11 cellular contexts compared by ENCODE assay signal in genomic region chr1:68197891-68198290, GRCh38. TPM values are rescaled to one million over a fixed set of nuclear protein-coding genes. Genes with fewer than 3 reads are reported as not detected.
DNase-seq lines count a peak whose midpoint lies in the region; ATAC-seq and TF ChIP-seq lines count a peak whose summit lies in the region.
"Had no signal": no experiment of that assay in that cellular context is flagged by ENCODE, and none has a peak within 500 bp of the region (broad histone marks: within the 10 kb centered on the region; RNA-seq: fewer than 3 reads in every experiment).

No MANE protein-coding gene starts in this region.

- no peak for TF ChIP-seq EP300 in upper lobe of left lung (IDR thresholded peaks at IDR 0.05)

- H3K27ac ChIP-seq in HEK293 (ENCODE audit: extremely low read depth, low read depth, low read length): peak overlapping the region; percentile 26; the same call in 1 of the 2 replicates
- H3K27ac ChIP-seq in esophagus squamous epithelium: peak overlapping the region; percentile 37 to 70 (median 57)
- H3K27ac ChIP-seq in prostate gland: peak overlapping the region; percentile 9 to 36
- H3K27ac ChIP-seq in upper lobe of left lung: no peak overlapping the region

- no peaks in the 10 kb centered on the region for H3K9me3 Mint-ChIP-seq in activated T-helper 1 cell treated with anti-CD3 and anti-CD28 coated beads, Interleukin-12 subunit alpha, Interleukin-12 subunit beta, Interleukin-2, Interleukin-4 antibody, amounts not matched to agents 30 ng/mL and 10 ng/mL and 1 ng/mL, durations not matched to agents 14 hours and 24 hours and 36 hours

- H3K27me3 ChIP-seq in esophagus squamous epithelium: no peaks in the 10 kb centered on the region
- H3K27me3 ChIP-seq in prostate gland (replicated peaks; ENCODE audit: insufficient read depth): no peaks in the 10 kb centered on the region
- no peaks in the 10 kb centered on the region for H3K27me3 ChIP-seq in upper lobe of left lung

- TF ChIP-seq POLR2A in esophagus squamous epithelium (IDR thresholded peaks at IDR 0.05) (no peak), prostate gland (IDR thresholded peaks at IDR 0.05) (no peak), upper lobe of left lung (IDR thresholded peaks at IDR 0.05) (no peak)

- ATAC-seq in GM19351 (IDR thresholded peaks at IDR 0.05; ENCODE audit: unreplicated experiment): no peak
- no peak for ATAC-seq in upper lobe of left lung (ENCODE audit: low FRiP score in 2 of 2)
- no peak for ATAC-seq in GM21528 (IDR thresholded peaks at IDR 0.05; ENCODE audit: low FRiP score, unreplicated experiment)

- no peaks in the 10 kb centered on the region for H3K36me3 Mint-ChIP-seq in activated T-helper 1 cell treated with anti-CD3 and anti-CD28 coated beads, Interleukin-12 subunit alpha, Interleukin-12 subunit beta, Interleukin-2, Interleukin-4 antibody, amounts not matched to agents 30 ng/mL and 10 ng/mL and 1 ng/mL, durations not matched to agents 14 hours and 24 hours and 36 hours (ENCODE audit: low read depth)

- intact Hi-C loops in esophagus squamous epithelium (cut with DNase I): no loop called here
- intact Hi-C loops in prostate gland (cut with DNase I): no loop called here
- intact Hi-C loops in activated T-helper 1 cell treated with anti-CD3 and anti-CD28 coated beads, Interleukin-12 subunit alpha, Interleukin-12 subunit beta, Interleukin-2, Interleukin-4 antibody, amounts not matched to agents 30 ng/mL and 10 ng/mL and 1 ng/mL, durations not matched to agents 14 hours and 24 hours and 36 hours (cut with micrococcal nuclease): no loop called here

- H3K36me3 ChIP-seq in HEK293 (ENCODE audit: control insufficient read depth in 2 of 2, insufficient read depth in 1 of 2, low read length in 2 of 2) (peaks cover 0 to 7% of the 10 kb centered on the region in 2 experiments), esophagus squamous epithelium (peaks cover 0 to 11% (median 0%) of the 10 kb centered on the region in 3 donors), prostate gland (no peaks in the 10 kb centered on the region), upper lobe of left lung (peaks cover 0 to 4% (median 0%) of the 10 kb centered on the region in 4 donors)

- WGBS in esophagus squamous epithelium, 2 donors: 29 to 32% methylated on average over 1 of the region's 1 CpG
- WGBS in prostate gland: 46% methylated on average over 1 of the region's 1 CpG
- 58 to 74% methylated on average over 1 of the region's 1 CpG for WGBS in upper lobe of left lung, 2 donors

- no peak for TF ChIP-seq CTCF in HEK293 (tag by site-specific recombination; IDR thresholded peaks at IDR 0.05)
- no peak for TF ChIP-seq CTCF in esophagus squamous epithelium (IDR thresholded peaks at IDR 0.05)
- TF ChIP-seq CTCF in prostate gland (IDR thresholded peaks at IDR 0.05): no peak
- no peak for TF ChIP-seq CTCF in upper lobe of left lung (IDR thresholded peaks at IDR 0.05)

- no peak overlapping the region for H3K27ac Mint-ChIP-seq in activated T-helper 1 cell treated with anti-CD3 and anti-CD28 coated beads, Interleukin-12 subunit alpha, Interleukin-12 subunit beta, Interleukin-2, Interleukin-4 antibody, amounts not matched to agents 30 ng/mL and 10 ng/mL and 1 ng/mL, durations not matched to agents 14 hours and 24 hours and 36 hours

- H3K27me3 Mint-ChIP-seq in activated T-helper 1 cell treated with anti-CD3 and anti-CD28 coated beads, Interleukin-12 subunit alpha, Interleukin-12 subunit beta, Interleukin-2, Interleukin-4 antibody, amounts not matched to agents 30 ng/mL and 10 ng/mL and 1 ng/mL, durations not matched to agents 14 hours and 24 hours and 36 hours (ENCODE audit: insufficient read depth): peaks cover 3% of the 10 kb centered on the region

- DNase-seq in NCI-H526 (lab: John Stamatoyannopoulos, UW): peak; percentile 30 to 42
- no peak for DNase-seq in esophagus squamous epithelium (lab: John Stamatoyannopoulos, UW)
- DNase-seq in prostate gland (ENCODE audit: low spot score): peak; percentile 29
- DNase-seq in upper lobe of left lung: no peak
- DNase-seq in activated T-helper 1 cell treated with anti-CD3 and anti-CD28 coated beads, Interleukin-12 subunit alpha, Interleukin-12 subunit beta, Interleukin-2, Interleukin-4 antibody, amounts not matched to agents 30 ng/mL and 10 ng/mL and 1 ng/mL, durations not matched to agents 14 hours and 24 hours and 36 hours (ENCODE audit: low spot score): no peak
- DNase-seq: activated effector memory CD4-positive, alpha-beta T cell treated with anti-CD3 and anti-CD28 coated beads, Interleukin-2, amount 50 U/mL, for 16 hours; NCI-H1048 had no signal

- no peaks in the 10 kb centered on the region for H3K9me3 ChIP-seq in HEK293 (ENCODE audit: control insufficient read depth, insufficient read depth, low read depth, low read length)
- H3K9me3 ChIP-seq in esophagus squamous epithelium: no peaks in the 10 kb centered on the region
- H3K9me3 ChIP-seq in prostate gland: no peaks in the 10 kb centered on the region
- H3K9me3 ChIP-seq in upper lobe of left lung: no peaks in the 10 kb centered on the region

- no peak overlapping the region for H3K4me3 Mint-ChIP-seq in activated T-helper 1 cell treated with anti-CD3 and anti-CD28 coated beads, Interleukin-12 subunit alpha, Interleukin-12 subunit beta, Interleukin-2, Interleukin-4 antibody, amounts not matched to agents 30 ng/mL and 10 ng/mL and 1 ng/mL, durations not matched to agents 14 hours and 24 hours and 36 hours
- H3K4me3 Mint-ChIP-seq: neural crest cell had no signal

- CTCF ChIA-PET in HEK293 (lab: Yijun Ruan, JAX): interaction anchor here (0.9 to 1.6 kb wide), 5 partner anchors 9 to 82 kb away, joined by 3 to 6 read pairs (median 4); partner anchors contain the start of gene WLS

- H3K4me1 Mint-ChIP-seq in activated T-helper 1 cell treated with anti-CD3 and anti-CD28 coated beads, Interleukin-12 subunit alpha, Interleukin-12 subunit beta, Interleukin-2, Interleukin-4 antibody, amounts not matched to agents 30 ng/mL and 10 ng/mL and 1 ng/mL, durations not matched to agents 14 hours and 24 hours and 36 hours (ENCODE audit: low read depth): no peaks in the 10 kb centered on the region

- H3K4me3 ChIP-seq in HEK293 (ENCODE audit: low read depth, low read length) (no peak overlapping the region), esophagus squamous epithelium (no peak overlapping the region), prostate gland (no peak overlapping the region), upper lobe of left lung (no peak overlapping the region)

- H3K4me1 ChIP-seq in HEK293 (ENCODE audit: control insufficient read depth, insufficient read depth, low read length) (peaks cover 42% of the 10 kb centered on the region), esophagus squamous epithelium (peaks cover 5 to 58% (median 27%) of the 10 kb centered on the region in 3 donors), prostate gland (replicated peaks) (peaks cover 3% of the 10 kb centered on the region), upper lobe of left lung (peaks cover 20 to 27% (median 23%) of the 10 kb centered on the region in 4 donors)

- POLR2A ChIA-PET in HEK293 (lab: Yijun Ruan, JAX): interaction anchor here (1.4 kb wide), 1 partner anchor 35 kb away, joined by 8 read pairs; the partner anchor contains the start of gene WLS

TF ChIP-seq in HEK293, 187 proteins besides CTCF, POLR2A, EP300 and RAD21 (continues in another document):
- no peak for TF ChIP-seq ZNF777 (tag by site-specific recombination; IDR thresholded peaks at IDR 0.05; ENCODE audit: borderline replicate concordance)
- TF ChIP-seq ZNF341 (tag by site-specific recombination; IDR thresholded peaks at IDR 0.05; ENCODE audit: low read depth): no peak
- 0 out of 2 replicates have a peak, but pooled peaks have one; percentile 38 for TF ChIP-seq ZNF362 (tag by site-specific recombination; IDR thresholded peaks at IDR 0.05)
- peak; percentile 53; the same call in 1 of the 2 replicates for TF ChIP-seq ZXDB (tag by site-specific recombination; IDR thresholded peaks at IDR 0.05)
- no peak for TF ChIP-seq ZBTB8A (tag by site-specific recombination; IDR thresholded peaks at IDR 0.05)
- TF ChIP-seq ZNF529 (tag by site-specific recombination; IDR thresholded peaks at IDR 0.05; ENCODE audit: insufficient replicate concordance): no peak
- no peak for TF ChIP-seq ZNF654 (tag by site-specific recombination; IDR thresholded peaks at IDR 0.05; ENCODE audit: low read depth)
- TF ChIP-seq IKZF3 (tag by site-specific recombination; IDR thresholded peaks at IDR 0.05): no peak; the same call in 1 of the 2 replicates
- peak; percentile 56 for TF ChIP-seq ZBTB44 (tag by site-specific recombination; IDR thresholded peaks at IDR 0.05)

RNA-seq across cellular contexts. Expression of gene WLS, which starts 34.4 kb away (rescaled TPM):
- total RNA-seq in esophagus squamous epithelium: 10 to 100 TPM; 30.4 to 87.8 (median 60.0) TPM
- 10 to 100 TPM; 74.5 to 92.1 TPM for total RNA-seq in prostate gland
- 100 to 1,000 TPM in 2 of 6 donors, 10 to 100 TPM in 4; 33.5 to 113 (median 61.3) TPM for total RNA-seq in upper lobe of left lung
- 0.70 TPM in 1 of 2 replicates, not detected in the other for total RNA-seq in activated T-helper 1 cell treated with anti-CD3 and anti-CD28 coated beads, Interleukin-12 subunit alpha, Interleukin-12 subunit beta, Interleukin-2, Interleukin-4 antibody, amounts not matched to agents 30 ng/mL and 10 ng/mL and 1 ng/mL, durations not matched to agents 14 hours and 24 hours and 36 hours

Comparison
In these comparisons a context has a peak if more than half of its experiments do, and no peak if none do; other contexts are left out.
1. H3K27ac ChIP-seq: peak in HEK293 (single experiment), esophagus squamous epithelium (4 of 4) and prostate gland (2 of 2); none in upper lobe of left lung (0 of 4).
2. DNase-seq: peak in NCI-H526 (2 of 2) and prostate gland (single experiment); none in esophagus squamous epithelium (single experiment), upper lobe of left lung (0 of 2) and activated T-helper 1 cell treated with anti-CD3 and anti-CD28 coated beads, Interleukin-12 subunit alpha, Interleukin-12 subunit beta, Interleukin-2, Interleukin-4 antibody, amounts not matched to agents 30 ng/mL and 10 ng/mL and 1 ng/mL, durations not matched to agents 14 hours and 24 hours and 36 hours (single experiment).
3. RNA of gene WLS, which starts 34.4 kb away (total RNA-seq): 74.5 to 92.1 TPM in prostate gland, 30.4 to 87.8 TPM in esophagus squamous epithelium and 33.5 to 113 TPM in upper lobe of left lung; 0.70 TPM in activated T-helper 1 cell treated with anti-CD3 and anti-CD28 coated beads, Interleukin-12 subunit alpha, Interleukin-12 subunit beta, Interleukin-2, Interleukin-4 antibody, amounts not matched to agents 30 ng/mL and 10 ng/mL and 1 ng/mL, durations not matched to agents 14 hours and 24 hours and 36 hours; every median in the first group is over 10 times any median in the second.